Comparison of ENCODE assay signal across 8 cellular contexts in the genomic region with DNA sequence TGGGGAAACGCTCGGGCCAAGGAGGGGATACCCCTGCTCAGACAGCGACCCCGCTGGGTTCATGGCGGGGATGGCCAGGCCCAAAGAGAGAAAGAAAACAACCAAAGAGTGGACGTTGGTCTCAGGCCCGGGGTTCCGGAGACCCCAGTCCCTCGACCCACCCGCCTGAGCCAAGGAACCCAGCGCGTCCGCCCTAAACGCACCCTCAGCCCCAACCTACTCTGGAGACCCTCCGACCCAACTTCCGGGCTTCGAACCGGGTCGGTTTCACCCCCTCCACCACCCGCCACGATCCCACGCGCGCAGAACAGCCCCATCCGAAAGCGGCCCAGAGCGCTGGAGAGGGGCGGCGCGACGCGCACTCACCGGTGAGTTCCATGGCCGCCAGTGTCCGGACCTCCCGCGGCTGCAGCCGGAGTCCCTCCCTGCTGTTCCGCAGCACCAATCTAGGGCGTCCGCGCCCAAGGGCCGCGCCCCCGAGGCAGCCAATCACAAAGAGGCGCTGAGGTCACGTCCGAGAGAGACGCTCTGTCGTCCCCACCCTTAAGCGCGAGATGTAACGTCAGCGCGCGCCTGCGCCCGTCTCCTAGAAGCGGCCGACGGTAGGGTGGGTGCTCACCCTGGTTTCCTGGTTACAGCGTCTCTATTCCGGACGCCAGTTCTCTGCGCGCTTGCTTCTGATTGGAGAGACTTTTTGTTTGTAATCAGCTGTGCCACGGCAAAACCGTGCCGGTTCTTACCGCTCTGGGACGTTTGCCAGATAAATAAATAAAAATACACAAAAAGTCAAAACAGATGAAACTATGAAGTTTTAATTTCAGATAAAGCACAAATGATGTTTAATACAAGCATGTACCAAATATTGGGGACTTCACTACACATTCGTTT. TPM values are rescaled to one million over a fixed set of nuclear protein-coding genes. Genes with fewer than 3 reads are reported as not detected.
A peak's percentile ranks its signal among the peaks of the same experiment; 100 is the strongest.
DNase-seq lines count a peak whose midpoint lies in the region; ATAC-seq and TF ChIP-seq lines count a peak whose summit lies in the region.

Gene PIGA (minus strand): TSS at position 389 of the 888 bp plus-strand sequence. CDS start 3,593 bp downstream, outside the sequence.

- peak within 1 kb of the TSS; percentile 85 for H3K4me3 ChIP-seq in left ventricle myocardium inferior
- peak within 1 kb of the TSS; percentile 67 for H3K4me3 ChIP-seq in urinary bladder (ENCODE audit: low read depth, low read length)

- ATAC-seq in HG02870 (IDR thresholded peaks at IDR 0.05; ENCODE audit: unreplicated experiment) = peak; percentile 98

- under 1% methylated on average over 72 of the region's 72 CpGs for WGBS in urinary bladder

- no peaks in the 10 kb centered on the region for H3K9me3 Mint-ChIP-seq in progenitor cell of endocrine pancreas (ENCODE audit: low read depth)

- peaks cover 7% of the 10 kb centered on the region for H3K36me3 ChIP-seq in left ventricle myocardium inferior
- no peaks in the 10 kb centered on the region for H3K36me3 ChIP-seq in urinary bladder (ENCODE audit: insufficient read depth)

- DNase-seq in GM13976 (ENCODE audit: low spot score) (peak; percentile 91), NCI-H146 treated with DMSO at 0.1 percent for 48 hours (lab: John Stamatoyannopoulos, UW; ENCODE audit: unreplicated experiment) (peak; percentile 86), amniotic stem cell (lab: John Stamatoyannopoulos, UW) (peak; percentile 93), left ventricle myocardium inferior (peak; percentile 94), progenitor cell of endocrine pancreas (ENCODE audit: low spot score, unreplicated experiment) (peak; percentile 82)

- no peaks in the 10 kb centered on the region for H3K36me3 Mint-ChIP-seq in progenitor cell of endocrine pancreas (ENCODE audit: insufficient read depth)

- no peaks in the 10 kb centered on the region for H3K9me3 ChIP-seq in left ventricle myocardium inferior (replicated peaks)

- peaks cover 23% of the 10 kb centered on the region for H3K4me1 ChIP-seq in left ventricle myocardium inferior
- no peaks in the 10 kb centered on the region for H3K4me1 ChIP-seq in urinary bladder (ENCODE audit: insufficient read depth)

- H3K27me3 ChIP-seq in left ventricle myocardium inferior (ENCODE audit: low read depth) = no peaks in the 10 kb centered on the region

- H3K27me3 Mint-ChIP-seq in progenitor cell of endocrine pancreas = peaks cover 28% of the 10 kb centered on the region

- peak within 1 kb of the TSS; percentile 99 for H3K27ac Mint-ChIP-seq in progenitor cell of endocrine pancreas

- H3K27ac ChIP-seq in left ventricle myocardium inferior (replicated peaks) (peak within 1 kb of the TSS; percentile 90), urinary bladder (ENCODE audit: low read depth) (peak within 1 kb of the TSS; percentile 80)

- H3K4me3 Mint-ChIP-seq in progenitor cell of endocrine pancreas (ENCODE audit: low read depth) = peak within 1 kb of the TSS; percentile 95

- intact Hi-C loops in T-helper 1 cell treated with Interleukin-12 subunit alpha and Interleukin-12 subunit beta and Interleukin-4 antibody, amounts not matched to agents 30 ng/mL and 1 ng/mL, for 36 hours (cut with micrococcal nuclease) = loop anchor here (1.0 to 5.0 kb wide), 16 partner anchors 35 to 1682 kb away; partner anchors contain the start of genes AP1S2, CA5B, FANCB and GEMIN8
- intact Hi-C loops in left ventricle myocardium inferior (cut with micrococcal nuclease) = no loop called here

- TF ChIP-seq CTCF in GM13976 (IDR thresholded peaks at IDR 0.05; ENCODE audit: borderline replicate concordance, control extremely low read depth, extremely low read depth, insufficient read depth, missing control alignments) (no peak), left ventricle myocardium inferior (IDR thresholded peaks at IDR 0.05; ENCODE audit: borderline replicate concordance) (no peak), progenitor cell of endocrine pancreas (IDR thresholded peaks at IDR 0.05; ENCODE audit: unreplicated experiment) (no peak)

- peaks cover 5% of the 10 kb centered on the region for H3K4me1 Mint-ChIP-seq in progenitor cell of endocrine pancreas (ENCODE audit: low read depth)

- in situ Hi-C loops in GM13976 (cut with MboI; ENCODE audit: low sequenced_read_pairs, unreplicated experiment) = no loop called here

RNA-seq across cellular contexts. Expression of gene PIGA, which starts in this region (rescaled TPM):
- 19.4 and 21.3 TPM in 2 replicates for total RNA-seq in T-helper 1 cell treated with Interleukin-12 subunit alpha and Interleukin-12 subunit beta and Interleukin-4 antibody, amounts not matched to agents 30 ng/mL and 1 ng/mL, for 36 hours
- total RNA-seq in left ventricle myocardium inferior = 3.8 TPM
- total RNA-seq in progenitor cell of endocrine pancreas = 22.0 and 22.9 TPM in 2 replicates
- 26.6 TPM for total RNA-seq in urinary bladder
- 6.3 TPM for polyA plus RNA-seq in urinary bladder

Comparison
In these comparisons a context has a peak if more than half of its experiments do, and no peak if none do; other contexts are left out.
1. Peak in every context shown above with its lines: DNase-seq, ATAC-seq, H3K4me3 ChIP-seq and H3K27ac ChIP-seq.